8 cellular contexts compared by ENCODE assay signal in the genomic region with DNA sequence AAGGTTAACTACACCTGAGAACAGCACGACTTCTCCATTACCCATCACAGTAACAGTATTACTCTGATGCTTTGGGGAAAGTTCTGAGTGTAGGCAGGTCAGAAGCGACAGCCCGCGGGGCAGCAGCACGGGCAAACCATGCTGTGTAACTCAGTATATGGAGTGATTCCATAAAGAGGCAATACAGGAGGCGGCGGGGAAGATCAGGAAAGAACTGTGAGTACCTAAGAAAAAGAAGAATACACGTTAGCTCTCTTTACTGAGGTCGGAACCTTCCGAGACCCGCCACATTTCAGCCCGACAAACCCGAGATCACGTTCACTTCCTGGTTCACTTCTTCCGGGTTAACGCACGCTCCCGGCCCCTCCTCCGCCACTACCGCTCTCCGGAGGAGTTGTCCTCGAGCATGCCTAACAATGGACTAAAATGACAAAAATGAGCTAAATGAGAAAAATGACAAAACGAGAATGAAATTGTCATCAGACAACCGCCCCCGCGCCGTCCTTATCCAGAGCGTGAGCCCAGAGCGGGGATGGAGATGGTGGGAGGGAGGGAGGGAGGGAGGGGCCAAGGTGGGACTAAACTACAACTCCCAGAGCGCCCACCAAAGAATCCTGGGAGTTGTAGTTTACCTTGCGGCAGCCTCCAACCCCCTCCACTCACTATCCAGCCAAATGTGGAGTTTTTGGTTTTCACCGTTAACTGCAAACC. TPM values are rescaled to one million over a fixed set of nuclear protein-coding genes. Genes with fewer than 3 reads are reported as not detected.
DNase-seq lines count a peak whose midpoint lies in the region; TF ChIP-seq lines count a peak whose summit lies in the region.

Gene MTRF1, minus strand, starts transcription at position 316 of the 711 bp plus-strand sequence. CDS start 2,669 bp downstream, outside the sequence.

- no peaks in the 10 kb centered on the region; the same call in none of the 2 replicates for H3K36me3 ChIP-seq in ES-I3 (ENCODE audit: insufficient read depth, low read length)
- H3K36me3 ChIP-seq in neuron (ENCODE audit: insufficient read depth, low read length), result peaks cover 19% of the 10 kb centered on the region
- H3K36me3 ChIP-seq in subcutaneous abdominal adipose tissue (ENCODE audit: control insufficient read depth in 5 of 5, insufficient read depth in 5 of 5, low read length in 5 of 5), result peaks cover 10 to 13% (median 12%) of the 10 kb centered on the region in 5 donors

- peaks cover 0 to 7% of the 10 kb centered on the region in 2 experiments; a peak in 2 of 4 replicates for H3K4me1 Mint-ChIP-seq in H9

- no peak within 1 kb of the TSS for H2BK5ac ChIP-seq in H9 (ENCODE audit: insufficient read length, low read length)

- no peak within 1 kb of the TSS for H3K56ac ChIP-seq in H9 (ENCODE audit: insufficient read length, low read depth, low read length)

- H3K9ac ChIP-seq in ES-I3 (ENCODE audit: low read depth, low read length) (peak within 1 kb of the TSS; percentile 95), H9 (ENCODE audit: extremely low read depth, insufficient read length, low read length) (peak within 1 kb of the TSS; percentile 74), subcutaneous abdominal adipose tissue (ENCODE audit: low read length in 5 of 5) (peak within 1 kb of the TSS; percentile 65 to 92 (median 82))

- H3K14ac ChIP-seq in H9 (ENCODE audit: insufficient read depth, low read length), result no peak within 1 kb of the TSS

- no peak within 1 kb of the TSS for H2BK12ac ChIP-seq in H9 (ENCODE audit: insufficient read length, low read depth, low read length)

- no peak within 1 kb of the TSS for H2AK5ac ChIP-seq in H9 (ENCODE audit: insufficient read length, low read length)

- H4K8ac ChIP-seq in H9 (replicated peaks; ENCODE audit: insufficient read length, low read depth, low read length), result no peak within 1 kb of the TSS

- H3K4ac ChIP-seq in H9 (ENCODE audit: low read depth, low read length), result no peak within 1 kb of the TSS

- DNase-seq in H9, result peak; percentile 78
- peak; percentile 76 for DNase-seq in M059J (ENCODE audit: low read depth)
- peak; percentile 35 for DNase-seq in SIG-M5 (lab: John Stamatoyannopoulos, UW)
- DNase-seq in activated gamma-delta T cell (lab: John Stamatoyannopoulos, UW), result peak; percentile 21
- peak; percentile 62 to 89 for DNase-seq in foreskin fibroblast

- H3K4me3 ChIP-seq in foreskin fibroblast (ENCODE audit: low read depth in 1 of 2, low read length in 2 of 2), result peak within 1 kb of the TSS; percentile 76 to 94
- H3K4me3 ChIP-seq in neuron (ENCODE audit: low read length), result peak within 1 kb of the TSS; percentile 80
- H3K4me3 ChIP-seq in subcutaneous abdominal adipose tissue (ENCODE audit: low read depth in 1 of 5, low read length in 5 of 5), result peak within 1 kb of the TSS; percentile 90 to 99 (median 94)

- H3K4me2 ChIP-seq in H9 (ENCODE audit: insufficient read depth, insufficient read length, low read length), result peak within 1 kb of the TSS; percentile 22

- no peak within 1 kb of the TSS for H2BK15ac ChIP-seq in H9 (ENCODE audit: low read depth, low read length)

- H3K4me3 Mint-ChIP-seq in H9, result peak within 1 kb of the TSS; percentile 95 to 97

- no CpG with 5 or more reads among the region's 32 CpGs for WGBS in H9 (ENCODE audit: extremely low coverage, insufficient read length, low lambda C conversion rate)

- H3K27ac ChIP-seq in H9 (ENCODE audit: insufficient read length, low read depth, low read length), result no peak within 1 kb of the TSS
- peak within 1 kb of the TSS; percentile 79 for H3K27ac ChIP-seq in subcutaneous abdominal adipose tissue (ENCODE audit: low read depth, low read length)

- peak within 1 kb of the TSS; percentile 85 for H2AFZ ChIP-seq in H9 (ENCODE audit: low read length)
- H2AFZ ChIP-seq in neuron (ENCODE audit: low read depth, low read length), result peak within 1 kb of the TSS; percentile 70

- no peak within 1 kb of the TSS for H2BK20ac ChIP-seq in H9 (ENCODE audit: low read depth, low read length, poor library complexity, severe bottlenecking)

- no peaks in the 10 kb centered on the region for H4K20me1 ChIP-seq in H9 (ENCODE audit: control insufficient read depth, insufficient read depth, insufficient read length)

- peaks cover 18 to 47% (median 36%) of the 10 kb centered on the region in 3 experiments for H3K36me3 Mint-ChIP-seq in H9 (ENCODE audit: insufficient read depth in 1 of 3, low read depth in 3 of 3)

- H3K4me1 ChIP-seq in ES-I3 (ENCODE audit: insufficient read depth, low read length), result no peaks in the 10 kb centered on the region
- H3K4me1 ChIP-seq in H9 (ENCODE audit: insufficient read depth, low read length), result no peaks in the 10 kb centered on the region
- H3K4me1 ChIP-seq in neuron (ENCODE audit: insufficient read depth, low read length), result peaks cover 9% of the 10 kb centered on the region
- peaks cover 0 to 9% (median 7%) of the 10 kb centered on the region in 5 donors for H3K4me1 ChIP-seq in subcutaneous abdominal adipose tissue (ENCODE audit: control insufficient read depth in 5 of 5, insufficient read depth in 5 of 5, low read length in 5 of 5)

- H3K18ac ChIP-seq in H9 (ENCODE audit: insufficient read length, low read depth, low read length), result no peak within 1 kb of the TSS

- no peak within 1 kb of the TSS for H3K23ac ChIP-seq in H9 (ENCODE audit: insufficient read length, low read depth, low read length)

- H3K79me1 ChIP-seq in H9 (ENCODE audit: insufficient read depth, low read depth, low read length, poor library complexity, severe bottlenecking), result no peaks in the 10 kb centered on the region

- H3K79me2 ChIP-seq in H9 (ENCODE audit: insufficient read depth, low read length), result no peaks in the 10 kb centered on the region

- H4K5ac ChIP-seq in H9 (ENCODE audit: insufficient read length, low read depth, low read length), result no peak within 1 kb of the TSS

- no peaks in the 10 kb centered on the region for H3K27me3 ChIP-seq in H9 (ENCODE audit: insufficient read depth, low read length)
- no peaks in the 10 kb centered on the region for H3K27me3 ChIP-seq in neuron (ENCODE audit: insufficient read depth, low read length)
- H3K27me3 ChIP-seq in subcutaneous abdominal adipose tissue (ENCODE audit: control insufficient read depth in 5 of 5, insufficient read depth in 4 of 5, low read length in 5 of 5), result no peaks in the 10 kb centered on the region

- no peak within 1 kb of the TSS for H4K91ac ChIP-seq in H9 (ENCODE audit: insufficient read length, low read depth, low read length)

- H3K27me3 Mint-ChIP-seq in H9 (ENCODE audit: low read depth), result peaks cover 2% of the 10 kb centered on the region

- H3K27ac Mint-ChIP-seq in H9, result peak within 1 kb of the TSS; percentile 90 to 98 (median 95); a peak in 6 of 7 replicates

- TF ChIP-seq CTCF in H9 (conservative IDR thresholded peaks at IDR 0.05) (no peak), foreskin fibroblast (IDR thresholded peaks at IDR 0.05; ENCODE audit: low read depth, low read length) (no peak)

- H3K9me3 ChIP-seq in ES-I3 (ENCODE audit: control insufficient read depth, insufficient read depth, low read length) (peaks cover 8% of the 10 kb centered on the region; the same call in 1 of the 2 replicates), H9 (ENCODE audit: control insufficient read depth, low read depth, low read length) (peaks cover 10% of the 10 kb centered on the region), neuron (ENCODE audit: low read length) (peaks cover 4% of the 10 kb centered on the region), subcutaneous abdominal adipose tissue (ENCODE audit: control insufficient read depth in 5 of 5, low read length in 5 of 5) (peaks cover 2 to 11% (median 9%) of the 10 kb centered on the region in 5 donors)

- H3T11ph ChIP-seq in H9 (ENCODE audit: low read length), result no peak within 1 kb of the TSS

- no peak within 1 kb of the TSS for H2BK120ac ChIP-seq in H9 (ENCODE audit: low read depth, low read length, poor library complexity, severe bottlenecking)

- peaks cover 23 to 29% of the 10 kb centered on the region in 2 experiments for H3K9me3 Mint-ChIP-seq in H9

- no peaks in the 10 kb centered on the region for H3K23me2 ChIP-seq in H9 (ENCODE audit: insufficient read length, low read depth, low read length, poor library complexity, severe bottlenecking)

RNA-seq across cellular contexts. Expression of gene MTRF1, which starts in this region (rescaled TPM):
- total RNA-seq in H9 (2021), result 16.2 and 16.9 TPM in 2 replicates
- total RNA-seq in M059J (2014; rRNA removed; shearing (Covaris generic)), result 9.6 and 12.2 TPM in 2 replicates

Comparison
In these comparisons a context has a peak if more than half of its experiments do, and no peak if none do; other contexts are left out.
1. DNase-seq: peak in every context shown above with its lines; median percentile 78 in H9; 76 in M059J; 76 in foreskin fibroblast; 35 in SIG-M5; 21 in activated gamma-delta T cell.